In genomic region chr14:73402579-73402978, GRCh38 we compare ENCODE assay signal across 25 cellular contexts. TPM values are rescaled to one million over a fixed set of nuclear protein-coding genes. Genes with fewer than 3 reads are reported as not detected.
DNase-seq lines count a peak whose midpoint lies in the region; ATAC-seq and TF ChIP-seq lines count a peak whose summit lies in the region.
"Had no signal": no experiment of that assay in that cellular context is flagged by ENCODE, and none has a peak within 500 bp of the region (broad histone marks: within the 10 kb centered on the region; RNA-seq: fewer than 3 reads in every experiment).

No MANE protein-coding gene starts in this region.

- H3K4me3 Mint-ChIP-seq in naive B cell (peak overlapping the region in 5 of 8 donors; percentile 22 to 64 (median 57)), osteocyte (ENCODE audit: unreplicated experiment) (no peak overlapping the region)
- no peak overlapping the region for H3K4me3 Mint-ChIP-seq in activated T-cell treated with anti-CD3 and anti-CD28 coated beads, Interleukin-2, amount 50 U/mL, for 72 hours
- H3K4me3 Mint-ChIP-seq: activated CD4-positive, alpha-beta memory T cell treated with anti-CD3 and anti-CD28 coated beads, Interleukin-2, amount 10 ng/mL, durations not matched to agents 7 days and 5 days; activated naive CD4-positive, alpha-beta T cell treated with anti-CD3 and anti-CD28 coated beads, Interleukin-2, amount 10 ng/mL, durations not matched to agents 7 days and 5 days; CD8-positive, alpha-beta memory T cell; dendritic cell treated with granulocyte-macrophage colony-stimulating factor and Interleukin-4, amounts not matched to agents 40 ng/mL and 50 ng/mL, for 4 days; H9; T-helper 17 cell had no signal

- no peaks in the 10 kb centered on the region for H3K79me2 ChIP-seq in OCI-LY1 (ENCODE audit: insufficient read depth, low read length)

- no peak overlapping the region for H3K9ac ChIP-seq in OCI-LY1 (ENCODE audit: low read length)

- no peak overlapping the region for H2AFZ ChIP-seq in OCI-LY1 (ENCODE audit: low read length)

- H3K4me1 Mint-ChIP-seq in naive B cell (peaks cover 37 to 72% (median 40%) of the 10 kb centered on the region in 3 donors), osteocyte (ENCODE audit: unreplicated experiment) (peaks cover 7% of the 10 kb centered on the region)
- no peaks in the 10 kb centered on the region for H3K4me1 Mint-ChIP-seq in activated T-cell treated with anti-CD3 and anti-CD28 coated beads, Interleukin-2, amount 50 U/mL, for 72 hours (ENCODE audit: low read depth)
- H3K4me1 Mint-ChIP-seq: activated CD4-positive, alpha-beta memory T cell treated with anti-CD3 and anti-CD28 coated beads, Interleukin-2, amount 10 ng/mL, durations not matched to agents 7 days and 5 days; activated naive CD4-positive, alpha-beta T cell treated with anti-CD3 and anti-CD28 coated beads, Interleukin-2, amount 10 ng/mL, durations not matched to agents 7 days and 5 days had no signal

- H3K27me3 ChIP-seq in GM06990 (replicated peaks; ENCODE audit: control insufficient read depth, insufficient read depth, low read length) (no peaks in the 10 kb centered on the region), OCI-LY1 (ENCODE audit: insufficient read depth, low read length) (no peaks in the 10 kb centered on the region)
- H3K27me3 ChIP-seq: adrenal gland, sigmoid colon had no signal

- H3K27ac Mint-ChIP-seq in naive B cell (peak overlapping the region in 5 of 6 donors; percentile 18 to 90 (median 81)), osteocyte (ENCODE audit: unreplicated experiment) (no peak overlapping the region)
- no peak overlapping the region for H3K27ac Mint-ChIP-seq in activated T-cell treated with anti-CD3 and anti-CD28 coated beads, Interleukin-2, amount 50 U/mL, for 72 hours
- H3K27ac Mint-ChIP-seq: activated CD4-positive, alpha-beta memory T cell treated with anti-CD3 and anti-CD28 coated beads, Interleukin-2, amount 10 ng/mL, durations not matched to agents 7 days and 5 days; activated naive CD4-positive, alpha-beta T cell treated with anti-CD3 and anti-CD28 coated beads, Interleukin-2, amount 10 ng/mL, durations not matched to agents 7 days and 5 days; dendritic cell treated with granulocyte-macrophage colony-stimulating factor and Interleukin-4, amounts not matched to agents 40 ng/mL and 50 ng/mL, for 4 days; H9; T-helper 17 cell had no signal

- no peaks in the 10 kb centered on the region for H3K9me2 ChIP-seq in OCI-LY1 (ENCODE audit: low read depth, low read length)

- H3K4me1 ChIP-seq in OCI-LY1 (ENCODE audit: insufficient read depth, low read length, severe bottlenecking) = peaks cover 35% of the 10 kb centered on the region
- H3K4me1 ChIP-seq: prostate gland had no signal

- H3K36me3 ChIP-seq in GM06990 (ENCODE audit: control insufficient read depth, insufficient read depth, low read length) (no peaks in the 10 kb centered on the region), OCI-LY1 (ENCODE audit: insufficient read depth, low read length) (no peaks in the 10 kb centered on the region)
- H3K36me3 ChIP-seq: prostate gland, sigmoid colon had no signal

- H3K27ac ChIP-seq in OCI-LY1 (ENCODE audit: low read depth, low read length, poor library complexity, severe bottlenecking) = peak overlapping the region; percentile 50
- H3K27ac ChIP-seq: adrenal gland, HL-60, prostate gland, sigmoid colon, SK-N-MC had no signal

- H3K9me3 Mint-ChIP-seq in naive B cell (peaks cover 0 to 11% (median 3%) of the 10 kb centered on the region in 7 donors), osteocyte (ENCODE audit: unreplicated experiment) (no peaks in the 10 kb centered on the region)
- H3K9me3 Mint-ChIP-seq in activated T-cell treated with anti-CD3 and anti-CD28 coated beads, Interleukin-2, amount 50 U/mL, for 72 hours = no peaks in the 10 kb centered on the region
- H3K9me3 Mint-ChIP-seq: activated CD4-positive, alpha-beta memory T cell treated with anti-CD3 and anti-CD28 coated beads, Interleukin-2, amount 10 ng/mL, durations not matched to agents 7 days and 5 days; activated naive CD4-positive, alpha-beta T cell treated with anti-CD3 and anti-CD28 coated beads, Interleukin-2, amount 10 ng/mL, durations not matched to agents 7 days and 5 days; CD8-positive, alpha-beta memory T cell; dendritic cell treated with granulocyte-macrophage colony-stimulating factor and Interleukin-4, amounts not matched to agents 40 ng/mL and 50 ng/mL, for 4 days had no signal

- ATAC-seq in GM21529 (IDR thresholded peaks at IDR 0.05; ENCODE audit: unreplicated experiment) (peak; percentile 43), naive B cell (ENCODE audit: low read depth in 2 of 2) (no peak), GM18861 (IDR thresholded peaks at IDR 0.05; ENCODE audit: unreplicated experiment) (no peak)
- no peak for ATAC-seq in activated T-cell treated with anti-CD3 and anti-CD28 coated beads, Interleukin-2, amount 50 U/mL, for 72 hours (replicated peaks in 1 of 2)
- ATAC-seq: esophagus mucosa, left lobe of liver, T-helper 17 cell had no signal

- no peaks in the 10 kb centered on the region for H4K20me1 ChIP-seq in OCI-LY1 (ENCODE audit: insufficient read depth, low read length)

- H3K9me3 ChIP-seq in OCI-LY1 (ENCODE audit: low read length) = no peaks in the 10 kb centered on the region
- H3K9me3 ChIP-seq: adrenal gland, prostate gland, sigmoid colon had no signal

- H3K27me3 Mint-ChIP-seq in naive B cell (no peaks in the 10 kb centered on the region), osteocyte (ENCODE audit: unreplicated experiment) (no peaks in the 10 kb centered on the region)
- no peaks in the 10 kb centered on the region for H3K27me3 Mint-ChIP-seq in activated T-cell treated with anti-CD3 and anti-CD28 coated beads, Interleukin-2, amount 50 U/mL, for 72 hours (ENCODE audit: low read depth)
- H3K27me3 Mint-ChIP-seq: activated CD4-positive, alpha-beta memory T cell treated with anti-CD3 and anti-CD28 coated beads, Interleukin-2, amount 10 ng/mL, durations not matched to agents 7 days and 5 days; activated naive CD4-positive, alpha-beta T cell treated with anti-CD3 and anti-CD28 coated beads, Interleukin-2, amount 10 ng/mL, durations not matched to agents 7 days and 5 days; CD8-positive, alpha-beta memory T cell; dendritic cell treated with granulocyte-macrophage colony-stimulating factor and Interleukin-4, amounts not matched to agents 40 ng/mL and 50 ng/mL, for 4 days; T-helper 17 cell had no signal

- TF ChIP-seq CTCF in GM06990 (IDR thresholded peaks at IDR 0.05; ENCODE audit: insufficient read depth, low read length, poor library complexity, severe bottlenecking) (no peak), OCI-LY1 (IDR thresholded peaks at IDR 0.05; ENCODE audit: low read length) (no peak), osteocyte (IDR thresholded peaks at IDR 0.05) (no peak)

- H3K36me3 Mint-ChIP-seq in naive B cell (no peaks in the 10 kb centered on the region), osteocyte (ENCODE audit: unreplicated experiment) (peaks cover 5% of the 10 kb centered on the region)
- peaks cover 2 to 3% of the 10 kb centered on the region in 2 donors for H3K36me3 Mint-ChIP-seq in activated T-cell treated with anti-CD3 and anti-CD28 coated beads, Interleukin-2, amount 50 U/mL, for 72 hours (ENCODE audit: insufficient read depth in 2 of 2)

- DNase-seq in GM06990 (ENCODE audit: extremely low read depth, insufficient read length) (peak; percentile 31), naive B cell (no peak), osteocyte (ENCODE audit: extremely low spot score, unreplicated experiment) (no peak), NCI-H2171 (lab: John Stamatoyannopoulos, UW) (no peak)
- no peak for DNase-seq in activated T-cell treated with anti-CD3 and anti-CD28 coated beads, Interleukin-2, amount 50 U/mL, for 72 hours
- DNase-seq: activated CD4-positive, alpha-beta memory T cell treated with anti-CD3 and anti-CD28 coated beads, Interleukin-2, amount 10 ng/mL, durations not matched to agents 7 days and 5 days; activated CD8-positive, alpha-beta memory T cell treated with anti-CD3 and anti-CD28 coated beads, Interleukin-2, amount 50 U/mL, for 4 hours; activated naive CD4-positive, alpha-beta T cell treated with anti-CD3 and anti-CD28 coated beads, Interleukin-2, amount 10 ng/mL, durations not matched to agents 7 days and 5 days; adrenal gland; CD8-positive, alpha-beta memory T cell; H9; NCI-H446; sigmoid colon; stimulated activated CD4-positive, alpha-beta T cell treated with anti-CD3 and anti-CD28 coated beads, Interleukin-4, amount 100 ng/mL, for 24 hours; T-helper 17 cell; trophoblast cell had no signal

- no peaks in the 10 kb centered on the region for H3F3A ChIP-seq in OCI-LY1 (ENCODE audit: insufficient read depth, low read length)

- H3K4me3 ChIP-seq in GM06990 (replicated peaks; ENCODE audit: low read depth, low read length) (no peak overlapping the region; the same call in 1 of the 2 replicates), OCI-LY1 (ENCODE audit: low read depth, low read length, poor library complexity, severe bottlenecking) (no peak overlapping the region)
- H3K4me3 ChIP-seq: adrenal gland, prostate gland, sigmoid colon, SK-N-MC had no signal

- H3K4me2 ChIP-seq in OCI-LY1 (ENCODE audit: low read length) = no peak overlapping the region

RNA-seq across cellular contexts. Expression of gene NUMB, which starts 55.8 kb away (rescaled TPM):
- 10 to 100 TPM; 52.0 to 87.2 (median 65.7) TPM for polyA plus RNA-seq in naive B cell (ENCODE audit: low read depth in 6 of 6)
- total RNA-seq in activated T-cell treated with anti-CD3 and anti-CD28 coated beads, Interleukin-2, amount 50 U/mL, for 72 hours = 10 to 100 TPM; 63.4 to 66.3 TPM
- 72.7 and 73.7 TPM in 2 replicates for total RNA-seq in osteocyte

Comparison
In these comparisons a context has a peak if more than half of its experiments do, and no peak if none do; other contexts are left out.
1. H3K27ac Mint-ChIP-seq: peak in naive B cell (5 of 6); none in activated T-cell treated with anti-CD3 and anti-CD28 coated beads, Interleukin-2, amount 50 U/mL, for 72 hours (single experiment) and osteocyte (single experiment).
2. H3K4me3 Mint-ChIP-seq: peak in naive B cell (5 of 8); none in activated T-cell treated with anti-CD3 and anti-CD28 coated beads, Interleukin-2, amount 50 U/mL, for 72 hours (0 of 2) and osteocyte (single experiment).